In the genomic region with DNA sequence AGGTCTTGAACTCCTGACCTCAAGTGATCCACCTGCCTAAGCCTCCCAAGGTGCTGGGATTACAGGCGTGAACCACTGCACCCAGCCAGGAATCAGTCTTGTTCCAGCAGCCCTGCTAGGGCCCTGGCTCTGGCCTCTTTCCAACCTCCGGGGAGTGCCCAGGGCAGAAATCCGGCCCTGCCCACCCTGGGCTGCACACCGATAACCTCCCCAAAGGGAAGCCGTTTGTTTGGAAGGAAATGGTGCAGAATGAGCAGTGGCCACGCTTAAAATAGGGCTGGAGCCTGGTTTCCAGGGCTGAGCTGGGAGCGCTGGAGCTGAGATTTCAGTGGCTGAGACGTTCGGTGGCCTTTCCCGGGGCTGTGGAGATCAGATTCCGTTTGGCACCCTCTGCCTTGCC, we compare ENCODE assay signal across 1 cellular context.
A peak's percentile ranks its signal among the peaks of the same experiment; 100 is the strongest.
TF ChIP-seq lines count a peak whose summit lies in the region.

No MANE protein-coding gene starts in this region.

TF ChIP-seq in HepG2, 621 proteins besides CTCF, POLR2A, EP300 and RAD21 (continued from another document):
- TF ChIP-seq, protein P1, sequence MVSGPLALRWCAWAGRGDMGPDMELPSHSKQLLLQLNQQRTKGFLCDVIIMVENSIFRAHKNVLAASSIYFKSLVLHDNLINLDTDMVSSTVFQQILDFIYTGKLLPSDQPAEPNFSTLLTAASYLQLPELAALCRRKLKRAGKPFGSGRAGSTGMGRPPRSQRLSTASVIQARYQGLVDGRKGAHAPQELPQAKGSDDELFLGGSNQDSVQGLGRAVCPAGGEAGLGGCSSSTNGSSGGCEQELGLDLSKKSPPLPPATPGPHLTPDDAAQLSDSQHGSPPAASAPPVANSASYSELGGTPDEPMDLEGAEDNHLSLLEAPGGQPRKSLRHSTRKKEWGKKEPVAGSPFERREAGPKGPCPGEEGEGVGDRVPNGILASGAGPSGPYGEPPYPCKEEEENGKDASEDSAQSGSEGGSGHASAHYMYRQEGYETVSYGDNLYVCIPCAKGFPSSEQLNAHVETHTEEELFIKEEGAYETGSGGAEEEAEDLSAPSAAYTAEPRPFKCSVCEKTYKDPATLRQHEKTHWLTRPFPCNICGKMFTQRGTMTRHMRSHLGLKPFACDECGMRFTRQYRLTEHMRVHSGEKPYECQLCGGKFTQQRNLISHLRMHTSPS (CRISPR knock-in tag; IDR thresholded peaks at IDR 0.05; ENCODE audit: low read depth), result 0 out of 2 replicates have a peak, but pooled peaks have one; percentile 63
- TF ChIP-seq MTA1 (CRISPR knock-in tag; IDR thresholded peaks at IDR 0.05; ENCODE audit: borderline replicate concordance) (0 out of 2 replicates have a peak, but pooled peaks have one; percentile 0), ATRX (CRISPR knock-in tag; IDR thresholded peaks at IDR 0.05; ENCODE audit: borderline replicate concordance) (no peak), ZNF441 (CRISPR knock-in tag; IDR thresholded peaks at IDR 0.05; ENCODE audit: borderline replicate concordance) (0 out of 2 replicates have a peak, but pooled peaks have one; percentile 40), MED1 (CRISPR knock-in tag; IDR thresholded peaks at IDR 0.05) (no peak), KLF15 (CRISPR knock-in tag; IDR thresholded peaks at IDR 0.05; ENCODE audit: borderline replicate concordance) (no peak), HIVEP1 (CRISPR knock-in tag; IDR thresholded peaks at IDR 0.05) (0 out of 2 replicates have a peak, but pooled peaks have one; percentile 5), MAZ (IDR thresholded peaks at IDR 0.05; ENCODE audit: borderline replicate concordance, low read depth, low read length) (no peak), MAZ (CRISPR knock-in tag; IDR thresholded peaks at IDR 0.05; ENCODE audit: low read depth) (no peak)
- TF ChIP-seq, protein P2, sequence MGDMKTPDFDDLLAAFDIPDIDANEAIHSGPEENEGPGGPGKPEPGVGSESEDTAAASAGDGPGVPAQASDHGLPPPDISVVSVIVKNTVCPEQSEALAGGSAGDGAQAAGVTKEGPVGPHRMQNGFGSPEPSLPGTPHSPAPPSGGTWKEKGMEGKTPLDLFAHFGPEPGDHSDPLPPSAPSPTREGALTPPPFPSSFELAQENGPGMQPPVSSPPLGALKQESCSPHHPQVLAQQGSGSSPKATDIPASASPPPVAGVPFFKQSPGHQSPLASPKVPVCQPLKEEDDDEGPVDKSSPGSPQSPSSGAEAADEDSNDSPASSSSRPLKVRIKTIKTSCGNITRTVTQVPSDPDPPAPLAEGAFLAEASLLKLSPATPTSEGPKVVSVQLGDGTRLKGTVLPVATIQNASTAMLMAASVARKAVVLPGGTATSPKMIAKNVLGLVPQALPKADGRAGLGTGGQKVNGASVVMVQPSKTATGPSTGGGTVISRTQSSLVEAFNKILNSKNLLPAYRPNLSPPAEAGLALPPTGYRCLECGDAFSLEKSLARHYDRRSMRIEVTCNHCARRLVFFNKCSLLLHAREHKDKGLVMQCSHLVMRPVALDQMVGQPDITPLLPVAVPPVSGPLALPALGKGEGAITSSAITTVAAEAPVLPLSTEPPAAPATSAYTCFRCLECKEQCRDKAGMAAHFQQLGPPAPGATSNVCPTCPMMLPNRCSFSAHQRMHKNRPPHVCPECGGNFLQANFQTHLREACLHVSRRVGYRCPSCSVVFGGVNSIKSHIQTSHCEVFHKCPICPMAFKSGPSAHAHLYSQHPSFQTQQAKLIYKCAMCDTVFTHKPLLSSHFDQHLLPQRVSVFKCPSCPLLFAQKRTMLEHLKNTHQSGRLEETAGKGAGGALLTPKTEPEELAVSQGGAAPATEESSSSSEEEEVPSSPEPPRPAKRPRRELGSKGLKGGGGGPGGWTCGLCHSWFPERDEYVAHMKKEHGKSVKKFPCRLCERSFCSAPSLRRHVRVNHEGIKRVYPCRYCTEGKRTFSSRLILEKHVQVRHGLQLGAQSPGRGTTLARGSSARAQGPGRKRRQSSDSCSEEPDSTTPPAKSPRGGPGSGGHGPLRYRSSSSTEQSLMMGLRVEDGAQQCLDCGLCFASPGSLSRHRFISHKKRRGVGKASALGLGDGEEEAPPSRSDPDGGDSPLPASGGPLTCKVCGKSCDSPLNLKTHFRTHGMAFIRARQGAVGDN (CRISPR knock-in tag; IDR thresholded peaks at IDR 0.05), result peak; percentile 53; the same call in 1 of the 2 replicates
- TF ChIP-seq, protein P3, sequence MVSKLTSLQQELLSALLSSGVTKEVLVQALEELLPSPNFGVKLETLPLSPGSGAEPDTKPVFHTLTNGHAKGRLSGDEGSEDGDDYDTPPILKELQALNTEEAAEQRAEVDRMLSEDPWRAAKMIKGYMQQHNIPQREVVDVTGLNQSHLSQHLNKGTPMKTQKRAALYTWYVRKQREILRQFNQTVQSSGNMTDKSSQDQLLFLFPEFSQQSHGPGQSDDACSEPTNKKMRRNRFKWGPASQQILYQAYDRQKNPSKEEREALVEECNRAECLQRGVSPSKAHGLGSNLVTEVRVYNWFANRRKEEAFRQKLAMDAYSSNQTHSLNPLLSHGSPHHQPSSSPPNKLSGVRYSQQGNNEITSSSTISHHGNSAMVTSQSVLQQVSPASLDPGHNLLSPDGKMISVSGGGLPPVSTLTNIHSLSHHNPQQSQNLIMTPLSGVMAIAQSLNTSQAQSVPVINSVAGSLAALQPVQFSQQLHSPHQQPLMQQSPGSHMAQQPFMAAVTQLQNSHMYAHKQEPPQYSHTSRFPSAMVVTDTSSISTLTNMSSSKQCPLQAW (CRISPR knock-in tag; IDR thresholded peaks at IDR 0.05), result no peak
- TF ChIP-seq, protein P4, sequence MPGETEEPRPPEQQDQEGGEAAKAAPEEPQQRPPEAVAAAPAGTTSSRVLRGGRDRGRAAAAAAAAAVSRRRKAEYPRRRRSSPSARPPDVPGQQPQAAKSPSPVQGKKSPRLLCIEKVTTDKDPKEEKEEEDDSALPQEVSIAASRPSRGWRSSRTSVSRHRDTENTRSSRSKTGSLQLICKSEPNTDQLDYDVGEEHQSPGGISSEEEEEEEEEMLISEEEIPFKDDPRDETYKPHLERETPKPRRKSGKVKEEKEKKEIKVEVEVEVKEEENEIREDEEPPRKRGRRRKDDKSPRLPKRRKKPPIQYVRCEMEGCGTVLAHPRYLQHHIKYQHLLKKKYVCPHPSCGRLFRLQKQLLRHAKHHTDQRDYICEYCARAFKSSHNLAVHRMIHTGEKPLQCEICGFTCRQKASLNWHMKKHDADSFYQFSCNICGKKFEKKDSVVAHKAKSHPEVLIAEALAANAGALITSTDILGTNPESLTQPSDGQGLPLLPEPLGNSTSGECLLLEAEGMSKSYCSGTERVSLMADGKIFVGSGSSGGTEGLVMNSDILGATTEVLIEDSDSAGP (CRISPR knock-in tag; IDR thresholded peaks at IDR 0.05; ENCODE audit: borderline replicate concordance), result 0 out of 2 replicates have a peak, but pooled peaks have one; percentile 23
